Comparison of ENCODE assay signal across 17 cellular contexts in the genomic region with DNA sequence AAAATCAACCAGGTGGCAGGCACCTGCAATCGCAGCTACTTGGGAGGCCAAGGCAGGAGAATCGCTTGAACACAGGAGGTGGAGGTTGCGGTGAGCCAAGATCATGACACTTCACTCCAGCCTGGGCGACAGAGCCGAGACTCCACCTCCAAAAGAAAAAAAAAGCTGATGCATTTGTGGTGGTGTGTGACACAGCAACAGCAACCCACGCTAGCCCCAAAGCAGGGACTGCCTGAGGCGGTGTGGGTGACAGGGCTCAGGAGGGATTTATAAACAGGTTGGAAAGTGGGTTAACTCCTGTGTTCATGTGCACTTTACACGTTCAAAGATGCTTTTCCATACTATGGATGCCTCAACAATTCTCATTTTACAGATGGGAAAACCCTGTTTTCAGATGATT.
"Had no signal": no experiment of that assay in that cellular context is flagged by ENCODE, and none has a peak within 500 bp of the region (broad histone marks: within the 10 kb centered on the region; RNA-seq: fewer than 3 reads in every experiment).

No MANE protein-coding gene starts in this region.

- DNase-seq: cortex of kidney; effector memory CD8-positive, alpha-beta T cell; left ventricle myocardium superior; lower lobe of right lung; naive thymus-derived CD8-positive, alpha-beta T cell; nephron progenitor cell; ovary; right lobe of liver; small intestine; stimulated activated CD4-positive, alpha-beta T cell treated with anti-CD3 and anti-CD28 coated beads, Interleukin-15, amount 100 ng/mL, for 24 hours; stimulated activated CD4-positive, alpha-beta T cell treated with anti-CD3 and anti-CD28 coated beads, Interleukin-2, amount 100 ng/mL, for 48 hours; stimulated activated naive CD4-positive, alpha-beta T cell; stimulated activated naive CD8-positive, alpha-beta T cell treated with anti-CD3 and anti-CD28 coated beads, Interleukin-15, amount 100 ng/mL, for 72 hours; thyroid gland; trophoblast cell had no signal

- H3K4me3 ChIP-seq: lower lobe of right lung, ovary, right lobe of liver, suprapubic skin, thyroid gland, vagina had no signal

- H3K4me1 Mint-ChIP-seq: naive thymus-derived CD8-positive, alpha-beta T cell; stimulated activated naive CD8-positive, alpha-beta T cell treated with anti-CD3 and anti-CD28 coated beads, Interleukin-15, amount 100 ng/mL, for 72 hours had no signal

- ATAC-seq: effector memory CD8-positive, alpha-beta T cell; left ventricle myocardium superior; lower lobe of right lung; naive thymus-derived CD8-positive, alpha-beta T cell; right lobe of liver; stimulated activated naive CD8-positive, alpha-beta T cell treated with anti-CD3 and anti-CD28 coated beads, Interleukin-15, amount 100 ng/mL, for 72 hours had no signal

- H3K27ac ChIP-seq: lower lobe of right lung, ovary, right lobe of liver, suprapubic skin, thyroid gland, vagina had no signal

- H3K4me1 ChIP-seq: lower lobe of right lung, right lobe of liver, thyroid gland had no signal

- H3K27me3 ChIP-seq: ovary, right lobe of liver, thyroid gland, vagina had no signal

- H3K4me3 Mint-ChIP-seq: effector memory CD8-positive, alpha-beta T cell; naive thymus-derived CD8-positive, alpha-beta T cell; nephron progenitor cell; stimulated activated naive CD8-positive, alpha-beta T cell treated with anti-CD3 and anti-CD28 coated beads, Interleukin-15, amount 100 ng/mL, for 72 hours had no signal

- H3K36me3 ChIP-seq: lower lobe of right lung, ovary, right lobe of liver, suprapubic skin, thyroid gland, vagina had no signal

- H3K27ac Mint-ChIP-seq: effector memory CD8-positive, alpha-beta T cell; naive thymus-derived CD8-positive, alpha-beta T cell; nephron progenitor cell; stimulated activated naive CD8-positive, alpha-beta T cell treated with anti-CD3 and anti-CD28 coated beads, Interleukin-15, amount 100 ng/mL, for 72 hours had no signal

- H3K9me3 ChIP-seq: ovary, right lobe of liver, suprapubic skin, thyroid gland, vagina had no signal

- H3K36me3 Mint-ChIP-seq: naive thymus-derived CD8-positive, alpha-beta T cell had no signal
